14 cellular contexts compared by ENCODE assay signal in genomic region chr10:38118072-38118807, GRCh38. TPM values are rescaled to one million over a fixed set of nuclear protein-coding genes. Genes with fewer than 3 reads are reported as not detected.
DNase-seq lines count a peak whose midpoint lies in the region; ATAC-seq lines count a peak whose summit lies in the region.
"Had no signal": no experiment of that assay in that cellular context is flagged by ENCODE, and none has a peak within 500 bp of the region (broad histone marks: within the 10 kb centered on the region; RNA-seq: fewer than 3 reads in every experiment).

No MANE protein-coding gene starts in this region.

- H3K4me2 ChIP-seq in Karpas-422 (ENCODE audit: low read depth, low read length, poor library complexity, severe bottlenecking) (no peak overlapping the region), mesendoderm (ENCODE audit: low read length) (no peak overlapping the region)

- H3K36me3 ChIP-seq in Karpas-422 (ENCODE audit: insufficient read depth, low read length) (peaks cover 58% of the 10 kb centered on the region), mesendoderm (ENCODE audit: control insufficient read depth, insufficient read depth, low read length) (no peaks in the 10 kb centered on the region)

- H3K18ac ChIP-seq in mesendoderm (ENCODE audit: low read length), result no peak overlapping the region

- H3K27me3 ChIP-seq in Karpas-422 (ENCODE audit: low read length) (no peaks in the 10 kb centered on the region), mesendoderm (ENCODE audit: insufficient read depth, low read length, poor library complexity) (no peaks in the 10 kb centered on the region)
- H3K27me3 ChIP-seq: heart left ventricle, transverse colon had no signal

- H3K4me1 ChIP-seq in Karpas-422 (ENCODE audit: low read length) (no peaks in the 10 kb centered on the region), mesendoderm (ENCODE audit: control insufficient read depth, low read depth, low read length) (no peaks in the 10 kb centered on the region)
- H3K4me1 ChIP-seq: heart left ventricle, transverse colon had no signal

- no peak overlapping the region for H3K27ac ChIP-seq in Karpas-422 (ENCODE audit: low read length)
- no peak overlapping the region for H3K27ac ChIP-seq in mesendoderm (ENCODE audit: low read depth, low read length)
- H3K27ac ChIP-seq: heart left ventricle, transverse colon had no signal

- DNase-seq in DMS53 (lab: John Stamatoyannopoulos, UW) (peak; percentile 35), DMS53 treated with DMSO at 0.1 percent for 48 hours (lab: John Stamatoyannopoulos, UW; ENCODE audit: unreplicated experiment) (no peak), Karpas-422 (peak; percentile 59), dermis blood vessel endothelial cell (peak; percentile 13), mesendoderm (peak; percentile 45), NCI-H2107 treated with DMSO at 0.1 percent for 48 hours (lab: John Stamatoyannopoulos, UW; ENCODE audit: unreplicated experiment) (no peak)
- DNase-seq: 8988T, heart left ventricle, left ventricle myocardium superior, NCI-H1092, NCI-H510A, transverse colon had no signal

- no peak overlapping the region for H3K23ac ChIP-seq in mesendoderm (ENCODE audit: low read length)

- no peak overlapping the region for H4K5ac ChIP-seq in mesendoderm (ENCODE audit: low read length)

- no peak overlapping the region for H3K9ac ChIP-seq in Karpas-422 (ENCODE audit: low read length)
- no peak overlapping the region for H3K9ac ChIP-seq in mesendoderm (ENCODE audit: low read length)

- peaks cover 74% of the 10 kb centered on the region for H3K9me3 ChIP-seq in Karpas-422 (ENCODE audit: low read length)

- no peaks in the 10 kb centered on the region for H4K20me1 ChIP-seq in Karpas-422 (ENCODE audit: insufficient read depth, low read depth, low read length)

- no peak overlapping the region for H2BK5ac ChIP-seq in mesendoderm (ENCODE audit: low read length)

- no peak overlapping the region for H4K8ac ChIP-seq in mesendoderm (ENCODE audit: low read depth, low read length)

- H2BK120ac ChIP-seq in mesendoderm (ENCODE audit: low read depth, low read length), result no peak overlapping the region

- H3K4ac ChIP-seq in mesendoderm (ENCODE audit: low read depth, low read length), result no peak overlapping the region

- H3K9me2 ChIP-seq in Karpas-422 (replicated peaks; ENCODE audit: insufficient read depth, low read length), result no peaks in the 10 kb centered on the region

- H3K79me1 ChIP-seq in mesendoderm (ENCODE audit: low read length), result no peaks in the 10 kb centered on the region

- ATAC-seq in GM21515 (IDR thresholded peaks at IDR 0.05; ENCODE audit: unreplicated experiment) (no peak), GM18519 (IDR thresholded peaks at IDR 0.05; ENCODE audit: low FRiP score, unreplicated experiment) (no peak)
- ATAC-seq: heart left ventricle, left ventricle myocardium superior had no signal

- H2AK5ac ChIP-seq in mesendoderm (ENCODE audit: low read length), result no peak overlapping the region

- H2BK15ac ChIP-seq in mesendoderm (replicated peaks; ENCODE audit: low read depth), result no peak overlapping the region

- H3K56ac ChIP-seq in mesendoderm (ENCODE audit: low read length), result no peak overlapping the region

- H3K79me2 ChIP-seq in Karpas-422 (ENCODE audit: low read length) (no peaks in the 10 kb centered on the region), mesendoderm (ENCODE audit: control insufficient read depth, insufficient read depth, low read length) (no peaks in the 10 kb centered on the region)

- H2AFZ ChIP-seq in Karpas-422 (ENCODE audit: low read length), result no peak overlapping the region

- no CpG with 5 or more reads among the region's 3 CpGs for WGBS in mesendoderm (ENCODE audit: extremely low coverage, insufficient coverage, low lambda C conversion rate)

- H3K4me3 ChIP-seq in Karpas-422 (ENCODE audit: low read length) (no peak overlapping the region), mesendoderm (ENCODE audit: low read length) (no peak overlapping the region)
- H3K4me3 ChIP-seq: heart left ventricle, transverse colon had no signal

RNA-seq across cellular contexts. Expression of gene ZNF37A, which starts 24.1 kb away (rescaled TPM):
- 18.0 and 28.4 TPM in 2 replicates for total RNA-seq in Karpas-422 (2014; rRNA removed; shearing (Covaris generic); ENCODE audit: low replicate concordance)
- 9.4 and 10.9 TPM in 2 replicates for total RNA-seq in dermis blood vessel endothelial cell
- 3.2 TPM for polyA plus RNA-seq in mesendoderm (2013, experiment 1 of 2)
- 3.3 TPM for polyA plus RNA-seq in mesendoderm (2013, experiment 2 of 2)

Comparison
In these comparisons a context has a peak if more than half of its experiments do, and no peak if none do; other contexts are left out.
1. DNase-seq: peak in DMS53 (single experiment), Karpas-422 (single experiment), dermis blood vessel endothelial cell (single experiment) and mesendoderm (single experiment); none in DMS53 treated with DMSO at 0.1 percent for 48 hours (single experiment) and NCI-H2107 treated with DMSO at 0.1 percent for 48 hours (single experiment).